Comparison of ENCODE assay signal across 14 cellular contexts in the genomic region with DNA sequence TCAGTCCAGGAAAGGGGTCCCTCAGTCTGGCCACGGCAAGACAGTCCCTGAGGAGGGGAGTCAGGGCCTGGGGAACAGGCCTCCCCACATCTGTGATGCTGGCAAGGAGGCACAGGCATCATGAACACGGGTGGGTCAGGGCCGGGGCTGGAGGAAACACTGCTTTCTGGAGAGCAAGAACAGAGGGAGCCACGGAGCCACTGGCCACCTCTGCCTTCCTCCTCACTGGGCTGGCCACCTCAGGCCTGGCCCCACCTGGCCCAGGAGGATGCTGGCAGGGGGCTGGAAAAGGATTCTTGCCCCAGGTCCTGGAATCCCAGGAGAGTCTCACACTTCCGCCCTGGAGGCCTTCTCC. TPM values are rescaled to one million over a fixed set of nuclear protein-coding genes. Genes with fewer than 3 reads are reported as not detected.
DNase-seq lines count a peak whose midpoint lies in the region; TF ChIP-seq lines count a peak whose summit lies in the region.
"Had no signal": no experiment of that assay in that cellular context is flagged by ENCODE, and none has a peak within 500 bp of the region (broad histone marks: within the 10 kb centered on the region; RNA-seq: fewer than 3 reads in every experiment).

No MANE protein-coding gene starts in this region.

- no peaks in the 10 kb centered on the region for H3K27me3 Mint-ChIP-seq in activated naive CD4-positive, alpha-beta T cell treated with anti-CD3 and anti-CD28 coated beads, Interleukin-2, amount 50 U/mL, for 24 hours

- WGBS in hepatocyte (ENCODE audit: low lambda C conversion rate, missing lambda C conversion rate) = 95% methylated on average over 5 of the region's 5 CpGs
- 55 to 82% methylated on average over 4 to 5 of the region's 5 CpGs for WGBS in thyroid gland, 2 donors

- peaks cover 34% of the 10 kb centered on the region for H3K4me1 ChIP-seq in hepatocyte (ENCODE audit: insufficient read depth)
- H3K4me1 ChIP-seq in thyroid gland = peaks cover 59 to 76% of the 10 kb centered on the region in 2 donors

- H3K4me3 ChIP-seq in SK-N-MC (no peak overlapping the region), hepatocyte (no peak overlapping the region), thyroid gland (replicated peaks in 1 of 3) (no peak overlapping the region)
- H3K4me3 ChIP-seq: skin epidermis had no signal

- H3K4me1 Mint-ChIP-seq in activated naive CD4-positive, alpha-beta T cell treated with anti-CD3 and anti-CD28 coated beads, Interleukin-2, amount 50 U/mL, for 24 hours = peaks cover 22% of the 10 kb centered on the region

- no peak overlapping the region for H3K27ac Mint-ChIP-seq in activated naive CD4-positive, alpha-beta T cell treated with anti-CD3 and anti-CD28 coated beads, Interleukin-2, amount 50 U/mL, for 24 hours

- H3K36me3 ChIP-seq in SK-N-MC (ENCODE audit: insufficient read depth, low read length) = no peaks in the 10 kb centered on the region
- H3K36me3 ChIP-seq in hepatocyte (replicated peaks; ENCODE audit: insufficient read depth, low read depth) = no peaks in the 10 kb centered on the region
- H3K36me3 ChIP-seq in thyroid gland = no peaks in the 10 kb centered on the region

- H3K9me2 ChIP-seq in hepatocyte (replicated peaks; ENCODE audit: insufficient read depth) = no peaks in the 10 kb centered on the region

- peak overlapping the region; percentile 78 for H3K4me3 Mint-ChIP-seq in activated naive CD4-positive, alpha-beta T cell treated with anti-CD3 and anti-CD28 coated beads, Interleukin-2, amount 50 U/mL, for 24 hours

- no peaks in the 10 kb centered on the region for H3K79me2 ChIP-seq in hepatocyte

- peaks cover 21% of the 10 kb centered on the region for H3K27me3 ChIP-seq in hepatocyte
- no peaks in the 10 kb centered on the region for H3K27me3 ChIP-seq in thyroid gland

- H3K9me3 ChIP-seq in SK-N-MC (ENCODE audit: low read depth, low read length) = no peaks in the 10 kb centered on the region
- no peaks in the 10 kb centered on the region for H3K9me3 ChIP-seq in hepatocyte (ENCODE audit: low read depth)
- H3K9me3 ChIP-seq in thyroid gland = no peaks in the 10 kb centered on the region

- no peak overlapping the region for H2AFZ ChIP-seq in hepatocyte

- H3K27ac ChIP-seq in SK-N-MC (peak overlapping the region; percentile 82), hepatocyte (peak overlapping the region; percentile 63), thyroid gland (peak overlapping the region in 2 of 3 donors; percentile 94)

- no peaks in the 10 kb centered on the region for H3K36me3 Mint-ChIP-seq in activated naive CD4-positive, alpha-beta T cell treated with anti-CD3 and anti-CD28 coated beads, Interleukin-2, amount 50 U/mL, for 24 hours

- TF ChIP-seq CTCF in hepatocyte (IDR thresholded peaks at IDR 0.05; ENCODE audit: poor library complexity) (no peak), thyroid gland (IDR thresholded peaks at IDR 0.05) (no peak)

- no peak for DNase-seq in activated naive CD4-positive, alpha-beta T cell (lab: John Stamatoyannopoulos, UW)
- no peak for DNase-seq in SK-N-MC (ENCODE audit: low read depth, low spot score)
- no peak for DNase-seq in hepatocyte (ENCODE audit: low spot score)
- no peak for DNase-seq in thyroid gland
- no peak for DNase-seq in putamen (ENCODE audit: low spot score)
- DNase-seq in NCI-H1694 (lab: John Stamatoyannopoulos, UW) = no peak
- DNase-seq in SKM-1 (lab: John Stamatoyannopoulos, UW; ENCODE audit: unreplicated experiment) = no peak
- DNase-seq: caudate nucleus, erythroblast had no signal

- no peaks in the 10 kb centered on the region for H4K20me1 ChIP-seq in hepatocyte (ENCODE audit: insufficient read depth, poor library complexity, severe bottlenecking)

- H3K9me3 Mint-ChIP-seq in activated naive CD4-positive, alpha-beta T cell treated with anti-CD3 and anti-CD28 coated beads, Interleukin-2, amount 50 U/mL, for 24 hours = no peaks in the 10 kb centered on the region

- intact Hi-C loops in thyroid gland (cut with DNase I) = no loop called here

- no peak overlapping the region for H3K4me2 ChIP-seq in hepatocyte

- peak overlapping the region; percentile 14 for H3K9ac ChIP-seq in SK-N-MC (ENCODE audit: insufficient read length)

- no peak for TF ChIP-seq POLR2A in thyroid gland (IDR thresholded peaks at IDR 0.05)

RNA-seq across cellular contexts. Expression of gene BLACAT1, which starts 15.7 kb away (rescaled TPM):
- total RNA-seq in hepatocyte (0.40 and 0.48 TPM in 2 replicates), thyroid gland (1 to 10 TPM; 2.3 to 4.2 (median 3.2) TPM)
- polyA plus RNA-seq in hepatocyte = 0.35 and 0.58 TPM in 2 replicates
- total RNA-seq: mononuclear cell, RPMI7951 had no signal

RNA-seq across cellular contexts. Expression of gene LEMD1, which starts 18.2 kb away (rescaled TPM):
- total RNA-seq in hepatocyte (2.4 TPM in 1 of 2 replicates, not detected in the other), thyroid gland (1 to 10 TPM in 3 of 4 donors, under 1 TPM in 1; 0.67 to 7.3 (median 6.0) TPM)
- 0.35 and 2.6 TPM in 2 replicates for polyA plus RNA-seq in hepatocyte
- total RNA-seq: M059J, RPMI7951 had no signal
